In the genomic region with DNA sequence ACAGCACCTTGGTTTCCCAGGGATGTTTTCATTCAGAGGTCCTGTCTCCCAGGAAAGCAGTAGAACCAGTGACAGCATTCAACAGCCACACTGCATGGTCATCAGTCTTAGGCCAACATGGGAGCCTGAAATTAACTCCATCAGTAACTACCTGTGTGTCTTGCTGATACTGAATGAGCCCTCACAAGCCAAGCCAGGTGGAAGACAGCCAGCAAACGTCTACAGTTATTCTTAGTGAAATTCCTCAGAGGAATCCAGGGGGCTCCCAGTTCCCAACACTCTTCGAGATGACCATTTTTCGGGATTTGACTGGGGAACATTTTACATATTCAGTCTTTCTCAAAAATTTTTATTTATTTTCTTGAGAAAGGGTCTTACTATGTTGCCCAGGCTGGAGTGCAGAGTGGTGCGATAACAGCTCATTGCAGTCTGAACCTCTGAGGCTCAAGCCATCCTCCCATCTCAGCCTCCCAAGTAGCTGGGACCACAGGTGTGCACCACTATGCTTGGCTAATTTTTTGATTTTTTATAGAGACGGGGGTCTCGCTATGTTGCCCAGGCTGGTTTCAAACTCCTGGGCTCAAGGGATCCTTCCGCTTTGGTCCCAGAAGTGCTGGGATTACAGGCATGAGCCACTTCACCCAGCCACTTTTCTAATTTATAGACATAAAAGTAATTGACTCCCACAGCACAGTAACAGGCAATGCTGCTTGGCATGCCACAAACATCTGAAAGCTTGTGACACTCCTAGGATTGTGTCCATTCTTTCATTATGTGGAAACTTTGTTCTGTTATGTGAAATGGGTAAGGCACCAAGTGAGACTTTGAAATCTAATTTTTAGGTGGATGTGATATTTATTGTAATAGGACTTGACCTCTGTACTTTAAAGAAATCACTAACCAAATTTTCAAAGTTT, we compare ENCODE assay signal across 18 cellular contexts.
DNase-seq lines count a peak whose midpoint lies in the region; ATAC-seq, FAIRE-seq and TF ChIP-seq lines count a peak whose summit lies in the region.
"Had no signal": no experiment of that assay in that cellular context is flagged by ENCODE, and none has a peak within 500 bp of the region (broad histone marks: within the 10 kb centered on the region; RNA-seq: fewer than 3 reads in every experiment).

No MANE protein-coding gene starts in this region.

- FAIRE-seq in astrocyte (lab: Jason Lieb, UNC) (no peak), keratinocyte (lab: Jason Lieb, UNC) (no peak)
- FAIRE-seq: A549 had no signal

- no peaks in the 10 kb centered on the region for H3K9me2 ChIP-seq in SK-N-SH

- H2AFZ ChIP-seq in SK-N-SH (ENCODE audit: low read depth) (no peak overlapping the region), astrocyte (ENCODE audit: low read depth, low read length) (no peak overlapping the region), keratinocyte (ENCODE audit: control insufficient read depth, low read length) (no peak overlapping the region)

- H3K9me3 Mint-ChIP-seq in astrocyte (ENCODE audit: unreplicated experiment): no peaks in the 10 kb centered on the region
- H3K9me3 Mint-ChIP-seq: activated CD4-positive, alpha-beta T cell treated with anti-CD3 and anti-CD28 coated beads, Interleukin-2, amount 10 ng/mL, durations not matched to agents 7 days and 5 days; activated naive CD4-positive, alpha-beta T cell treated with anti-CD3 and anti-CD28 coated beads, Interleukin-2, amount 10 ng/mL, durations not matched to agents 7 days and 5 days; stimulated activated memory B cell treated with anti-CD40 and anti-IgM and Interleukin-4, amounts not matched to agents 10 μg/mL and 1 μg/mL and 100 μg/mL, for 72 hours had no signal

- POLR2A ChIA-PET in SK-N-SH (lab: Yijun Ruan, JAX): no interaction called here

- intact Hi-C loops in head of caudate nucleus (cut with DNase I): no loop called here

- DNase-seq in SK-N-SH (no peak), astrocyte (ENCODE audit: low read depth) (no peak), keratinocyte (ENCODE audit: low read depth, low spot score) (no peak), kidney tubule cell (ENCODE audit: low spot score) (no peak), head of caudate nucleus (no peak), COLO829 (ENCODE audit: low spot score) (no peak), DMS79 treated with DMSO at 0.1 percent for 48 hours (lab: John Stamatoyannopoulos, UW) (no peak)
- DNase-seq: activated CD4-positive, alpha-beta T cell treated with anti-CD3 and anti-CD28 coated beads, Interleukin-2, amount 10 ng/mL, durations not matched to agents 7 days and 5 days; activated naive CD4-positive, alpha-beta T cell treated with anti-CD3 and anti-CD28 coated beads, Interleukin-2, amount 10 ng/mL, durations not matched to agents 7 days and 5 days; CD4-positive, CD25-positive, alpha-beta regulatory T cell; heart left ventricle; NCI-H1930; upper lobe of right lung had no signal

- H3K9ac ChIP-seq in SK-N-SH (peak overlapping the region; percentile 82; the same call in 1 of the 2 replicates), astrocyte (ENCODE audit: low read length) (peak overlapping the region; percentile 80), keratinocyte (ENCODE audit: control insufficient read depth, extremely low read depth, insufficient read depth, low read length) (no peak overlapping the region)

- no peaks in the 10 kb centered on the region for H3K27me3 Mint-ChIP-seq in astrocyte (ENCODE audit: low read depth, unreplicated experiment)

- 97% methylated on average over 7 of the region's 7 CpGs for WGBS in SK-N-SH (ENCODE audit: low lambda C conversion rate)

- H3K4me1 Mint-ChIP-seq in astrocyte (ENCODE audit: low read depth, unreplicated experiment): peaks cover 32% of the 10 kb centered on the region
- H3K4me1 Mint-ChIP-seq: activated CD4-positive, alpha-beta T cell treated with anti-CD3 and anti-CD28 coated beads, Interleukin-2, amount 10 ng/mL, durations not matched to agents 7 days and 5 days; CD4-positive, CD25-positive, alpha-beta regulatory T cell; stimulated activated memory B cell treated with anti-CD40 and anti-IgM and Interleukin-4, amounts not matched to agents 10 μg/mL and 1 μg/mL and 100 μg/mL, for 72 hours had no signal

- ATAC-seq in SK-N-SH treated with all-trans-retinoic acid at 6 μM for 48 hours: no peak
- ATAC-seq: A549; heart left ventricle; stimulated activated memory B cell treated with anti-CD40 and anti-IgM and Interleukin-4, amounts not matched to agents 10 μg/mL and 1 μg/mL and 100 μg/mL, for 72 hours had no signal

- no peak for TF ChIP-seq CTCF in SK-N-SH (IDR thresholded peaks at IDR 0.05)
- no peak for TF ChIP-seq CTCF in astrocyte (IDR thresholded peaks at IDR 0.05; ENCODE audit: insufficient read depth, low read depth, low read length)
- no peak for TF ChIP-seq CTCF in keratinocyte (optimal IDR thresholded peaks at IDR 0.05 in 1 of 3, IDR thresholded peaks at IDR 0.05 in 1 of 3, conservative IDR thresholded peaks at IDR 0.05 in 1 of 3; ENCODE audit: extremely low read depth in 1 of 3, insufficient read depth in 2 of 3, low read length in 3 of 3)

- no peaks in the 10 kb centered on the region for H3K9me3 ChIP-seq in SK-N-SH
- H3K9me3 ChIP-seq in astrocyte (ENCODE audit: insufficient read depth, low read depth, low read length): no peaks in the 10 kb centered on the region
- no peaks in the 10 kb centered on the region for H3K9me3 ChIP-seq in keratinocyte (ENCODE audit: control insufficient read depth, low read depth, low read length)
- H3K9me3 ChIP-seq: A549, upper lobe of right lung had no signal

- CTCF ChIA-PET in SK-N-SH (lab: Yijun Ruan, JAX): interaction anchor here (0.6 kb wide), 1 partner anchor 102 kb away, joined by 4 read pairs; no protein-coding TSS in a partner anchor

- no peak overlapping the region for H3K4me2 ChIP-seq in SK-N-SH
- peak overlapping the region; percentile 71 for H3K4me2 ChIP-seq in astrocyte (ENCODE audit: low read length)
- no peak overlapping the region for H3K4me2 ChIP-seq in keratinocyte (ENCODE audit: control insufficient read depth, extremely low read depth, insufficient read depth, low read depth, low read length)
- H3K4me2 ChIP-seq: A549 had no signal

- peak overlapping the region; percentile 60 for H3K4me3 Mint-ChIP-seq in astrocyte (ENCODE audit: unreplicated experiment)
- H3K4me3 Mint-ChIP-seq: activated CD4-positive, alpha-beta T cell treated with anti-CD3 and anti-CD28 coated beads, Interleukin-2, amount 10 ng/mL, durations not matched to agents 7 days and 5 days; activated naive CD4-positive, alpha-beta T cell treated with anti-CD3 and anti-CD28 coated beads, Interleukin-2, amount 10 ng/mL, durations not matched to agents 7 days and 5 days; CD4-positive, CD25-positive, alpha-beta regulatory T cell; nephron; stimulated activated memory B cell treated with anti-CD40 and anti-IgM and Interleukin-4, amounts not matched to agents 10 μg/mL and 1 μg/mL and 100 μg/mL, for 72 hours had no signal

- H3K27ac Mint-ChIP-seq in astrocyte (ENCODE audit: unreplicated experiment): peak overlapping the region; percentile 100
- H3K27ac Mint-ChIP-seq: activated CD4-positive, alpha-beta T cell treated with anti-CD3 and anti-CD28 coated beads, Interleukin-2, amount 10 ng/mL, durations not matched to agents 7 days and 5 days; activated naive CD4-positive, alpha-beta T cell treated with anti-CD3 and anti-CD28 coated beads, Interleukin-2, amount 10 ng/mL, durations not matched to agents 7 days and 5 days; CD4-positive, CD25-positive, alpha-beta regulatory T cell; stimulated activated memory B cell treated with anti-CD40 and anti-IgM and Interleukin-4, amounts not matched to agents 10 μg/mL and 1 μg/mL and 100 μg/mL, for 72 hours had no signal

- TF ChIP-seq RAD21 in SK-N-SH (IDR thresholded peaks at IDR 0.05; ENCODE audit: low read length): no peak

- H4K20me1 ChIP-seq in SK-N-SH (ENCODE audit: insufficient read depth) (no peaks in the 10 kb centered on the region), astrocyte (ENCODE audit: insufficient read depth, low read length) (no peaks in the 10 kb centered on the region), keratinocyte (ENCODE audit: control insufficient read depth, extremely low read depth, insufficient read depth, low read length) (no peaks in the 10 kb centered on the region)

- H3K9me1 ChIP-seq in keratinocyte (ENCODE audit: control insufficient read depth, extremely low read depth, insufficient read depth, low read length): no peaks in the 10 kb centered on the region

- H3K79me2 ChIP-seq in SK-N-SH (ENCODE audit: insufficient read depth) (peaks cover 28% of the 10 kb centered on the region; the same call in 1 of the 2 replicates), astrocyte (ENCODE audit: insufficient read depth, low read length) (peaks cover 12% of the 10 kb centered on the region), keratinocyte (ENCODE audit: control insufficient read depth, insufficient read depth, low read length) (no peaks in the 10 kb centered on the region)

- H3K36me3 Mint-ChIP-seq in astrocyte (ENCODE audit: low read depth, unreplicated experiment): peaks cover 32% of the 10 kb centered on the region
- H3K36me3 Mint-ChIP-seq: activated naive CD4-positive, alpha-beta T cell treated with anti-CD3 and anti-CD28 coated beads, Interleukin-2, amount 10 ng/mL, durations not matched to agents 7 days and 5 days; CD4-positive, CD25-positive, alpha-beta regulatory T cell; stimulated activated memory B cell treated with anti-CD40 and anti-IgM and Interleukin-4, amounts not matched to agents 10 μg/mL and 1 μg/mL and 100 μg/mL, for 72 hours had no signal

- H3K4me3 ChIP-seq in SK-N-SH (ENCODE audit: low read depth in 2 of 2, low read length in 1 of 2) (no peak overlapping the region), astrocyte (ENCODE audit: insufficient read depth, low read depth, low read length) (no peak overlapping the region), keratinocyte (ENCODE audit: control insufficient read depth in 2 of 3, extremely low read depth in 1 of 3, insufficient read depth in 2 of 3, low read depth in 1 of 3, low read length in 3 of 3) (no peak overlapping the region)
- H3K4me3 ChIP-seq: A549, heart left ventricle, SK-N-MC, upper lobe of right lung had no signal

- H3K27me3 ChIP-seq in SK-N-SH (ENCODE audit: insufficient read depth) (no peaks in the 10 kb centered on the region), astrocyte (ENCODE audit: insufficient read depth, low read length) (no peaks in the 10 kb centered on the region), keratinocyte (ENCODE audit: control insufficient read depth, extremely low read depth, insufficient read depth, low read length) (no peaks in the 10 kb centered on the region)
- H3K27me3 ChIP-seq: heart left ventricle, upper lobe of right lung had no signal

- peaks cover 43 to 71% of the 10 kb centered on the region in 2 experiments for H3K36me3 ChIP-seq in SK-N-SH (replicated peaks in 1 of 2; ENCODE audit: control insufficient read depth in 1 of 2, insufficient read depth in 2 of 2, low read length in 1 of 2)
- no peaks in the 10 kb centered on the region for H3K36me3 ChIP-seq in astrocyte (ENCODE audit: insufficient read depth, low read length)
- H3K36me3 ChIP-seq in keratinocyte (ENCODE audit: control insufficient read depth in 2 of 2, extremely low read depth in 1 of 2, insufficient read depth in 2 of 2, low read length in 2 of 2): peaks cover 1 to 14% of the 10 kb centered on the region in 2 experiments

- no peak for TF ChIP-seq EP300 in SK-N-SH (IDR thresholded peaks at IDR 0.05; ENCODE audit: borderline replicate concordance in 1 of 2, low read depth in 1 of 2, low read length in 1 of 2)

- H3F3A ChIP-seq in SK-N-SH (replicated peaks; ENCODE audit: insufficient read depth): peaks cover 14% of the 10 kb centered on the region

- dilution Hi-C loops in keratinocyte (cut with MboI; ENCODE audit: extremely low pct_ligation_motif_present, low sequenced_read_pairs): no loop called here

- peaks cover 0 to 30% of the 10 kb centered on the region in 2 experiments; a peak in 1 of 4 replicates for H3K4me1 ChIP-seq in SK-N-SH (ENCODE audit: control insufficient read depth in 1 of 2, insufficient read depth in 2 of 2, low read depth in 1 of 2, low read length in 1 of 2)
- peaks cover 28% of the 10 kb centered on the region for H3K4me1 ChIP-seq in astrocyte (ENCODE audit: insufficient read depth, low read length)
- H3K4me1 ChIP-seq in keratinocyte (ENCODE audit: control insufficient read depth, extremely low read depth, insufficient read depth, low read length): peaks cover 27% of the 10 kb centered on the region
- H3K4me1 ChIP-seq: upper lobe of right lung had no signal

- H3K27ac ChIP-seq in SK-N-SH (ENCODE audit: low read depth in 2 of 2, low read length in 1 of 2): peak overlapping the region; percentile 81 to 97; a peak in 3 of 4 replicates
- peak overlapping the region; percentile 95 for H3K27ac ChIP-seq in astrocyte (ENCODE audit: low read depth, low read length)
- H3K27ac ChIP-seq in keratinocyte (ENCODE audit: control insufficient read depth, insufficient read depth, low read length): peak overlapping the region; percentile 79
- H3K27ac ChIP-seq: heart left ventricle, SK-N-MC, upper lobe of right lung had no signal
